Comparison of ENCODE assay signal across 19 cellular contexts in the genomic region with DNA sequence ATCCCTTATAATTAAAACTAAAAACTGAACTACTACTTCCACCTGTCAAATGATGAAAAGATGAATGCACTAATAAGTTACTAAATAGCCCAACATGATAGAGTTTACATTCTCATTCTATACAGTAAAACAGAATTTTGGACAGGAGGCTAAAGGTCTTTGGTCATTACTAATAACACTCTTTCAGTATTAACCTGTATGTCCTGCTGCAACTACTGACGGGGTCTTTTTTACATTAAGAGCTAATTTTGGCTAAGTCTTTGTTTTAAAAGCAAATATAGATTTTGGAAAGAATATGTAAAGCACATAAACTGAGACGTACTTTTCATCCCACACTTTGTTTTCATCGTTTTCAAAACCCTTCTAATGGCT.
DNase-seq lines count a peak whose midpoint lies in the region; ATAC-seq and TF ChIP-seq lines count a peak whose summit lies in the region.
"Had no signal": no experiment of that assay in that cellular context is flagged by ENCODE, and none has a peak within 500 bp of the region (broad histone marks: within the 10 kb centered on the region; RNA-seq: fewer than 3 reads in every experiment).

No MANE protein-coding gene starts in this region.

- no peak overlapping the region for H2AFZ ChIP-seq in GM23338
- no peak overlapping the region for H2AFZ ChIP-seq in osteoblast (ENCODE audit: low read length)

- H3K27ac Mint-ChIP-seq in GM23338, result no peak overlapping the region
- H3K27ac Mint-ChIP-seq: CD4-positive, CD25-positive, alpha-beta regulatory T cell; CD8-positive, alpha-beta memory T cell had no signal

- H3K9me3 ChIP-seq in iPS-15b (ENCODE audit: control insufficient read depth, insufficient read depth, low read length), result no peaks in the 10 kb centered on the region
- H3K9me3 ChIP-seq in osteoblast (ENCODE audit: low read depth, low read length), result no peaks in the 10 kb centered on the region
- H3K9me3 ChIP-seq: BE2C had no signal

- H3K9me2 ChIP-seq in GM23338 (ENCODE audit: insufficient read depth), result no peaks in the 10 kb centered on the region

- no peaks in the 10 kb centered on the region for H3K9me3 Mint-ChIP-seq in GM23338

- no peak for ATAC-seq in GM23338
- ATAC-seq: K562 had no signal

- H3K4me3 ChIP-seq in GM23338 (peak overlapping the region; percentile 3; the same call in 1 of the 2 replicates), iPS-15b (ENCODE audit: low read depth, low read length) (peak overlapping the region; percentile 3), osteoblast (ENCODE audit: insufficient read depth, low read length) (no peak overlapping the region), coronary artery (no peak overlapping the region)
- H3K4me3 ChIP-seq: K562 had no signal

- peaks cover 41% of the 10 kb centered on the region for H3K27me3 Mint-ChIP-seq in GM23338 (ENCODE audit: insufficient read depth, low read depth, poor library complexity)

- no peaks in the 10 kb centered on the region for H3K36me3 Mint-ChIP-seq in GM23338 (ENCODE audit: low read depth)
- H3K36me3 Mint-ChIP-seq: CD4-positive, CD25-positive, alpha-beta regulatory T cell; CD8-positive, alpha-beta memory T cell had no signal

- H3K9ac ChIP-seq in iPS-15b (ENCODE audit: low read depth, low read length), result no peak overlapping the region
- H3K9ac ChIP-seq: GM23248 had no signal

- H3K4me2 ChIP-seq in GM23338 (0 out of 2 replicates have a peak overlapping the region, but pooled peaks have one; percentile 95), osteoblast (ENCODE audit: insufficient read depth, low read length) (no peak overlapping the region)

- peaks cover 58% of the 10 kb centered on the region for H3K27me3 ChIP-seq in GM23338 (ENCODE audit: insufficient read depth)
- peaks cover 50% of the 10 kb centered on the region for H3K27me3 ChIP-seq in iPS-15b (ENCODE audit: control insufficient read depth, insufficient read depth, low read length)
- peaks cover 14% of the 10 kb centered on the region for H3K27me3 ChIP-seq in osteoblast (ENCODE audit: insufficient read depth, low read length)
- H3K27me3 ChIP-seq: BE2C had no signal

- H3K4me1 ChIP-seq in GM23338 (ENCODE audit: insufficient read depth), result peaks cover 23% of the 10 kb centered on the region
- H3K4me1 ChIP-seq in iPS-15b (ENCODE audit: control insufficient read depth, insufficient read depth, low read length), result peaks cover 18% of the 10 kb centered on the region
- peaks cover 5% of the 10 kb centered on the region for H3K4me1 ChIP-seq in osteoblast (ENCODE audit: insufficient read depth, low read length)

- H4K20me1 ChIP-seq in GM23338 (replicated peaks; ENCODE audit: insufficient read depth) (no peaks in the 10 kb centered on the region), osteoblast (ENCODE audit: insufficient read depth, low read length) (no peaks in the 10 kb centered on the region)

- H3F3A ChIP-seq in GM23338 (replicated peaks; ENCODE audit: low read depth), result peaks cover 4% of the 10 kb centered on the region; the same call in 1 of the 2 replicates

- no peaks in the 10 kb centered on the region for H3K36me3 ChIP-seq in GM23338 (ENCODE audit: insufficient read depth)
- no peaks in the 10 kb centered on the region for H3K36me3 ChIP-seq in iPS-15b (ENCODE audit: control insufficient read depth, insufficient read depth, low read length)
- H3K36me3 ChIP-seq in osteoblast (ENCODE audit: insufficient read depth, low read length), result no peaks in the 10 kb centered on the region
- H3K36me3 ChIP-seq: BE2C had no signal

- no peaks in the 10 kb centered on the region for H3K79me2 ChIP-seq in GM23338 (replicated peaks; ENCODE audit: insufficient read depth)
- no peaks in the 10 kb centered on the region for H3K79me2 ChIP-seq in osteoblast (ENCODE audit: insufficient read depth, low read length)

- peaks cover 26% of the 10 kb centered on the region for H3K4me1 Mint-ChIP-seq in GM23338

- H3K4me3 Mint-ChIP-seq in GM23338, result no peak overlapping the region
- H3K4me3 Mint-ChIP-seq: CD4-positive, CD25-positive, alpha-beta regulatory T cell; CD8-positive, alpha-beta memory T cell had no signal

- TF ChIP-seq CTCF in GM23338 (conservative IDR thresholded peaks at IDR 0.05; ENCODE audit: low read depth in 2 of 2) (no peak), osteoblast (IDR thresholded peaks at IDR 0.05; ENCODE audit: extremely low read depth, low read depth, low read length) (no peak), coronary artery (IDR thresholded peaks at IDR 0.05) (no peak)

- H3K27ac ChIP-seq in GM23338 (ENCODE audit: low read depth), result no peak overlapping the region
- H3K27ac ChIP-seq in osteoblast (ENCODE audit: low read depth, low read length), result no peak overlapping the region
- no peak overlapping the region for H3K27ac ChIP-seq in coronary artery
- H3K27ac ChIP-seq: GM23248 had no signal

- DNase-seq in GM23338 (ENCODE audit: low spot score) (no peak), osteoblast (ENCODE audit: insufficient read length, low spot score, missing footprints) (peak; percentile 58), DMS53 treated with DMSO at 0.1 percent for 48 hours (lab: John Stamatoyannopoulos, UW; ENCODE audit: unreplicated experiment) (no peak), coronary artery (ENCODE audit: low spot score) (no peak), inferior parietal cortex (ENCODE audit: extremely low spot score) (no peak)
- DNase-seq: ACHN; BE2C; C1 segment of cervical spinal cord; CD4-positive, CD25-positive, alpha-beta regulatory T cell; CD8-positive, alpha-beta memory T cell; COR-L47; DMS 273 treated with DMSO at 0.1 percent for 48 hours; DMS53; GDM1; GM23248; HCEC 1CT; IMR-90 had no signal

TF ChIP-seq in GM23338, 12 proteins besides CTCF, POLR2A, EP300 and RAD21 (continues in another document):
- TF ChIP-seq STAT1 (IDR thresholded peaks at IDR 0.05; ENCODE audit: unreplicated experiment), result no peak
- TF ChIP-seq POLR2AphosphoS5 (IDR thresholded peaks at IDR 0.05; ENCODE audit: low read depth), result no peak
- TF ChIP-seq, protein P1, sequence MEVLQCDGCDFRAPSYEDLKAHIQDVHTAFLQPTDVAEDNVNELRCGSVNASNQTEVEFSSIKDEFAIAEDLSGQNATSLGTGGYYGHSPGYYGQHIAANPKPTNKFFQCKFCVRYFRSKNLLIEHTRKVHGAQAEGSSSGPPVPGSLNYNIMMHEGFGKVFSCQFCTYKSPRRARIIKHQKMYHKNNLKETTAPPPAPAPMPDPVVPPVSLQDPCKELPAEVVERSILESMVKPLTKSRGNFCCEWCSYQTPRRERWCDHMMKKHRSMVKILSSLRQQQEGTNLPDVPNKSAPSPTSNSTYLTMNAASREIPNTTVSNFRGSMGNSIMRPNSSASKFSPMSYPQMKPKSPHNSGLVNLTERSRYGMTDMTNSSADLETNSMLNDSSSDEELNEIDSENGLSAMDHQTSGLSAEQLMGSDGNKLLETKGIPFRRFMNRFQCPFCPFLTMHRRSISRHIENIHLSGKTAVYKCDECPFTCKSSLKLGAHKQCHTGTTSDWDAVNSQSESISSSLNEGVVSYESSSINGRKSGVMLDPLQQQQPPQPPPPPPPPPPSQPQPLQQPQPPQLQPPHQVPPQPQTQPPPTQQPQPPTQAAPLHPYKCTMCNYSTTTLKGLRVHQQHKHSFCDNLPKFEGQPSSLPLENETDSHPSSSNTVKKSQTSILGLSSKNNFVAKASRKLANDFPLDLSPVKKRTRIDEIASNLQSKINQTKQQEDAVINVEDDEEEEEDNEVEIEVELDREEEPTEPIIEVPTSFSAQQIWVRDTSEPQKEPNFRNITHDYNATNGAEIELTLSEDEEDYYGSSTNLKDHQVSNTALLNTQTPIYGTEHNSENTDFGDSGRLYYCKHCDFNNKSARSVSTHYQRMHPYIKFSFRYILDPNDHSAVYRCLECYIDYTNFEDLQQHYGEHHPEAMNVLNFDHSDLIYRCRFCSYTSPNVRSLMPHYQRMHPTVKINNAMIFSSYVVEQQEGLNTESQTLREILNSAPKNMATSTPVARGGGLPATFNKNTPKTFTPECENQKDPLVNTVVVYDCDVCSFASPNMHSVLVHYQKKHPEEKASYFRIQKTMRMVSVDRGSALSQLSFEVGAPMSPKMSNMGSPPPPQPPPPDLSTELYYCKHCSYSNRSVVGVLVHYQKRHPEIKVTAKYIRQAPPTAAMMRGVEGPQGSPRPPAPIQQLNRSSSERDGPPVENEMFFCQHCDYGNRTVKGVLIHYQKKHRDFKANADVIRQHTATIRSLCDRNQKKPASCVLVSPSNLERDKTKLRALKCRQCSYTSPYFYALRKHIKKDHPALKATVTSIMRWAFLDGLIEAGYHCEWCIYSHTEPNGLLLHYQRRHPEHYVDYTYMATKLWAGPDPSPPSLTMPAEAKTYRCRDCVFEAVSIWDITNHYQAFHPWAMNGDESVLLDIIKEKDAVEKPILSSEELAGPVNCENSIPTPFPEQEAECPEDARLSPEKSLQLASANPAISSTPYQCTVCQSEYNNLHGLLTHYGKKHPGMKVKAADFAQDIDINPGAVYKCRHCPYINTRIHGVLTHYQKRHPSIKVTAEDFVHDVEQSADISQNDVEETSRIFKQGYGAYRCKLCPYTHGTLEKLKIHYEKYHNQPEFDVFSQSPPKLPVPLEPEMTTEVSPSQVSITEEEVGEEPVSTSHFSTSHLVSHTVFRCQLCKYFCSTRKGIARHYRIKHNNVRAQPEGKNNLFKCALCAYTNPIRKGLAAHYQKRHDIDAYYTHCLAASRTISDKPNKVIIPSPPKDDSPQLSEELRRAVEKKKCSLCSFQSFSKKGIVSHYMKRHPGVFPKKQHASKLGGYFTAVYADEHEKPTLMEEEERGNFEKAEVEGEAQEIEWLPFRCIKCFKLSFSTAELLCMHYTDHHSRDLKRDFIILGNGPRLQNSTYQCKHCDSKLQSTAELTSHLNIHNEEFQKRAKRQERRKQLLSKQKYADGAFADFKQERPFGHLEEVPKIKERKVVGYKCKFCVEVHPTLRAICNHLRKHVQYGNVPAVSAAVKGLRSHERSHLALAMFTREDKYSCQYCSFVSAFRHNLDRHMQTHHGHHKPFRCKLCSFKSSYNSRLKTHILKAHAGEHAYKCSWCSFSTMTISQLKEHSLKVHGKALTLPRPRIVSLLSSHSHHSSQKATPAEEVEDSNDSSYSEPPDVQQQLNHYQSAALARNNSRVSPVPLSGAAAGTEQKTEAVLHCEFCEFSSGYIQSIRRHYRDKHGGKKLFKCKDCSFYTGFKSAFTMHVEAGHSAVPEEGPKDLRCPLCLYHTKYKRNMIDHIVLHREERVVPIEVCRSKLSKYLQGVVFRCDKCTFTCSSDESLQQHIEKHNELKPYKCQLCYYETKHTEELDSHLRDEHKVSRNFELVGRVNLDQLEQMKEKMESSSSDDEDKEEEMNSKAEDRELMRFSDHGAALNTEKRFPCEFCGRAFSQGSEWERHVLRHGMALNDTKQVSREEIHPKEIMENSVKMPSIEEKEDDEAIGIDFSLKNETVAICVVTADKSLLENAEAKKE (CRISPR knock-in tag; IDR thresholded peaks at IDR 0.05), result no peak
- TF ChIP-seq ZNF331 (CRISPR knock-in tag; IDR thresholded peaks at IDR 0.05; ENCODE audit: low read depth), result no peak
- TF ChIP-seq CREB1 (CRISPR knock-in tag; IDR thresholded peaks at IDR 0.05; ENCODE audit: low read depth), result no peak

Comparison
In these comparisons a context has a peak if more than half of its experiments do, and no peak if none do; other contexts are left out.
1. H3K4me3 ChIP-seq: peak in GM23338 (single experiment) and iPS-15b (single experiment); none in osteoblast (single experiment) and coronary artery (single experiment).